ENCODE assay signal across 1 cellular context in the genomic region with DNA sequence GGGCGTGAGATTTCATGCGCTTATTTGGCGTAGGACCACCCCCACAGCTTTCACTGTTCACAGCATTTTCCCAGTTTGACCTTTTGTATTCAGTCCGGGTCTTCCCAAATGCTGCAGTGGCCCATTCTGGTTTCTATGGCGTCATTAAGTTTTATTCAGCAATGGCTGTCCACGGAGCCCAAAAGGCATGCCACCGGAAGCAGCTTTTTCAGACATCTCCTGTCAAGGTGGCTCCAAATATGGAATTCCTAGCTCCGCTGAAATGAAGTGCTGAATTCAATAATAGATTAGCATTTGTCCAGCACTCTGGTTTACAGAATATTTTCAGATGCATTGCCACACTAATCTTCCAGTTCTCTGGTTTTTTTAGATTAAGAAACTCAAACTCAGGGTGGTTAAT.
TF ChIP-seq lines count a peak whose summit lies in the region.

No MANE protein-coding gene starts in this region.

TF ChIP-seq in A549, 52 proteins besides CTCF, POLR2A, EP300 and RAD21 (continued from another document):
- TF ChIP-seq, protein P1, sequence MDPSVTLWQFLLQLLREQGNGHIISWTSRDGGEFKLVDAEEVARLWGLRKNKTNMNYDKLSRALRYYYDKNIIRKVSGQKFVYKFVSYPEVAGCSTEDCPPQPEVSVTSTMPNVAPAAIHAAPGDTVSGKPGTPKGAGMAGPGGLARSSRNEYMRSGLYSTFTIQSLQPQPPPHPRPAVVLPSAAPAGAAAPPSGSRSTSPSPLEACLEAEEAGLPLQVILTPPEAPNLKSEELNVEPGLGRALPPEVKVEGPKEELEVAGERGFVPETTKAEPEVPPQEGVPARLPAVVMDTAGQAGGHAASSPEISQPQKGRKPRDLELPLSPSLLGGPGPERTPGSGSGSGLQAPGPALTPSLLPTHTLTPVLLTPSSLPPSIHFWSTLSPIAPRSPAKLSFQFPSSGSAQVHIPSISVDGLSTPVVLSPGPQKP (IDR thresholded peaks at IDR 0.05; ENCODE audit: low read depth, low read length), result no peak
- TF ChIP-seq SREBF2 (IDR thresholded peaks at IDR 0.05) (no peak), EHF (CRISPR knock-in tag; IDR thresholded peaks at IDR 0.05) (no peak), RCOR1 (IDR thresholded peaks at IDR 0.05; ENCODE audit: low read depth, low read length) (no peak), PBX3 (IDR thresholded peaks at IDR 0.05) (no peak), NPAS2 (CRISPR knock-in tag; IDR thresholded peaks at IDR 0.05; ENCODE audit: borderline replicate concordance) (no peak), CBX8 (IDR thresholded peaks at IDR 0.05) (no peak)
